10 cellular contexts compared by ENCODE assay signal in genomic region chr1:10074855-10075418, GRCh38. TPM values are rescaled to one million over a fixed set of nuclear protein-coding genes. Genes with fewer than 3 reads are reported as not detected.
DNase-seq lines count a peak whose midpoint lies in the region; ATAC-seq, FAIRE-seq and TF ChIP-seq lines count a peak whose summit lies in the region.
"Had no signal": no experiment of that assay in that cellular context is flagged by ENCODE, and none has a peak within 500 bp of the region (broad histone marks: within the 10 kb centered on the region; RNA-seq: fewer than 3 reads in every experiment).

No MANE protein-coding gene starts in this region.

- FAIRE-seq in kidney (lab: Jason Lieb, UNC) = no peak
- no peak for FAIRE-seq in D721Med (lab: Jason Lieb, UNC)
- FAIRE-seq: pancreas had no signal

- TF ChIP-seq CTCF in HFFc6 (IDR thresholded peaks at IDR 0.05) = no peak
- TF ChIP-seq CTCF in fibroblast of villous mesenchyme (IDR thresholded peaks at IDR 0.05; ENCODE audit: insufficient read depth, low read depth, low read length) = no peak
- no peak for TF ChIP-seq CTCF in kidney (IDR thresholded peaks at IDR 0.05; ENCODE audit: borderline replicate concordance, extremely low read depth, insufficient read depth)
- no peak for TF ChIP-seq CTCF in D721Med (IDR thresholded peaks at IDR 0.05; ENCODE audit: insufficient read depth, missing control alignments)

- H3K9ac ChIP-seq in kidney (ENCODE audit: low read length in 2 of 2) = no peak overlapping the region

- H3K36me3 Mint-ChIP-seq in HFFc6 (ENCODE audit: low read depth) = peaks cover 20% of the 10 kb centered on the region
- H3K36me3 Mint-ChIP-seq in activated naive CD8-positive, alpha-beta T cell treated with anti-CD3 and anti-CD28 coated beads, Interleukin-2, amount 10 ng/mL, durations not matched to agents 7 days and 5 days = peaks cover 9% of the 10 kb centered on the region

- no peaks in the 10 kb centered on the region for H3K9me3 ChIP-seq in kidney (ENCODE audit: control insufficient read depth in 1 of 2, low read length in 2 of 2)
- H3K9me3 ChIP-seq: pancreas had no signal

- H3K9me3 Mint-ChIP-seq in HFFc6 = no peaks in the 10 kb centered on the region
- H3K9me3 Mint-ChIP-seq in activated naive CD8-positive, alpha-beta T cell treated with anti-CD3 and anti-CD28 coated beads, Interleukin-2, amount 10 ng/mL, durations not matched to agents 7 days and 5 days = no peaks in the 10 kb centered on the region

- ATAC-seq in activated naive CD8-positive, alpha-beta T cell treated with anti-CD3 and anti-CD28 coated beads, Interleukin-2, amount 10 ng/mL, durations not matched to agents 7 days and 5 days (ENCODE audit: low read depth) = no peak
- ATAC-seq in GM19452 (IDR thresholded peaks at IDR 0.05; ENCODE audit: unreplicated experiment) = no peak

- no peaks in the 10 kb centered on the region for H3K4me1 ChIP-seq in kidney (ENCODE audit: control insufficient read depth in 1 of 2, insufficient read depth in 1 of 2, low read depth in 1 of 2, low read length in 2 of 2)
- H3K4me1 ChIP-seq: pancreas had no signal

- POLR2A ChIA-PET in activated naive CD8-positive, alpha-beta T cell treated with anti-CD3 and anti-CD28 coated beads, Interleukin-2, amount 10 ng/mL, durations not matched to agents 7 days and 5 days (lab: Charles Lee) = no interaction called here

- intact Hi-C loops in kidney (cut with DNase I) = no loop called here

- no peaks in the 10 kb centered on the region; the same call in 1 of the 2 replicates for H3K27me3 Mint-ChIP-seq in HFFc6 (ENCODE audit: insufficient read depth)
- H3K27me3 Mint-ChIP-seq in activated naive CD8-positive, alpha-beta T cell treated with anti-CD3 and anti-CD28 coated beads, Interleukin-2, amount 10 ng/mL, durations not matched to agents 7 days and 5 days = peaks cover 2% of the 10 kb centered on the region

- peaks cover 47% of the 10 kb centered on the region for H3K4me1 Mint-ChIP-seq in HFFc6 (ENCODE audit: low read depth)
- H3K4me1 Mint-ChIP-seq in activated naive CD8-positive, alpha-beta T cell treated with anti-CD3 and anti-CD28 coated beads, Interleukin-2, amount 10 ng/mL, durations not matched to agents 7 days and 5 days = peaks cover 12% of the 10 kb centered on the region

- H3K27ac Mint-ChIP-seq in HFFc6 = peak overlapping the region; percentile 70
- H3K27ac Mint-ChIP-seq in activated naive CD8-positive, alpha-beta T cell treated with anti-CD3 and anti-CD28 coated beads, Interleukin-2, amount 10 ng/mL, durations not matched to agents 7 days and 5 days = no peak overlapping the region

- H3K36me3 ChIP-seq in kidney (ENCODE audit: control insufficient read depth in 1 of 2, insufficient read depth in 2 of 2, low read length in 2 of 2) = peaks cover 0 to 5% of the 10 kb centered on the region in 2 donors

- H3K4me3 Mint-ChIP-seq in HFFc6 = peak overlapping the region; percentile 59
- H3K4me3 Mint-ChIP-seq in activated naive CD8-positive, alpha-beta T cell treated with anti-CD3 and anti-CD28 coated beads, Interleukin-2, amount 10 ng/mL, durations not matched to agents 7 days and 5 days = peak overlapping the region; percentile 1

- H3K4me3 ChIP-seq in fibroblast of villous mesenchyme (ENCODE audit: low read depth, low read length) (no peak overlapping the region), skin epidermis (no peak overlapping the region), kidney (ENCODE audit: low read length in 2 of 2) (no peak overlapping the region)
- H3K4me3 ChIP-seq: pancreas had no signal

- H3K27ac ChIP-seq in skin epidermis (peak overlapping the region in 17 of 21 experiments; percentile 20 to 80 (median 56)), kidney (ENCODE audit: low read depth in 2 of 2, low read length in 2 of 2) (no peak overlapping the region)

- DNase-seq in HFFc6 (no peak), fibroblast of villous mesenchyme (ENCODE audit: low read depth) (peak; percentile 61), kidney (no peak), D721Med (ENCODE audit: insufficient read length, low spot score) (no peak), iPS-NIHi7 (ENCODE audit: extremely low spot score) (no peak)
- DNase-seq in activated naive CD8-positive, alpha-beta T cell treated with anti-CD3 and anti-CD28 coated beads, Interleukin-2, amount 10 ng/mL, durations not matched to agents 7 days and 5 days = no peak
- DNase-seq: NCI-H446 had no signal

RNA-seq across cellular contexts. Expression of gene UBE4B, which starts 42.2 kb away (rescaled TPM):
- 10 to 100 TPM; 46.2 to 66.0 (median 58.6) TPM for total RNA-seq in HFFc6 (2021; fragmentation: NEBNext Ultra II Directional; extraction: Animal tissue kit (Norgen Biotek cat#: 25700))
- 10 to 100 TPM; 31.6 to 33.4 TPM for total RNA-seq in activated naive CD8-positive, alpha-beta T cell treated with anti-CD3 and anti-CD28 coated beads, Interleukin-2, amount 10 ng/mL, durations not matched to agents 7 days and 5 days
- 42.8 and 47.9 TPM in 2 replicates for total RNA-seq in fibroblast of villous mesenchyme
- total RNA-seq in kidney = 33.5 TPM
- 13.3 TPM for polyA plus RNA-seq in kidney (ENCODE audit: insufficient read depth, low read depth, low replicate concordance)

Comparison
In these comparisons a context has a peak if more than half of its experiments do, and no peak if none do; other contexts are left out.
1. H3K27ac ChIP-seq: peak in skin epidermis (17 of 21); none in kidney (0 of 2).